Comparison of ENCODE assay signal across 8 cellular contexts in the genomic region with DNA sequence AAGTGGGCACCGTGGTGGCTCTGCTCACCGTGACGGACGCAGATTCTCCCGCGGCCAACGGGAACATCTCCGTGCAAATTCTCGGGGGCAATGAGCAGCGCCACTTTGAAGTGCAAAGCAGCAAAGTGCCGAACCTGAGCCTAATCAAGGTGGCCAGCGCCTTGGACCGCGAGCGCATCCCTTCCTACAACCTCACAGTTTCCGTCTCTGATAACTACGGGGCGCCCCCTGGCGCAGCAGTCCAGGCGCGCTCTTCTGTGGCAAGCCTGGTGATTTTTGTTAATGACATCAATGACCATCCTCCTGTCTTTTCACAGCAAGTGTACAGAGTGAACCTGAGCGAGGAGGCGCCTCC. TPM values are rescaled to one million over a fixed set of nuclear protein-coding genes. Genes with fewer than 3 reads are reported as not detected.
DNase-seq lines count a peak whose midpoint lies in the region; TF ChIP-seq lines count a peak whose summit lies in the region.

No MANE protein-coding gene starts in this region.

- H3K4me1 Mint-ChIP-seq in CD4-positive, alpha-beta memory T cell: peaks cover 9 to 41% (median 25%) of the 10 kb centered on the region in 4 donors

- DNase-seq in CD4-positive, alpha-beta memory T cell: no peak
- DNase-seq in NCI-H2227 treated with DMSO at 0.1 percent for 48 hours (lab: John Stamatoyannopoulos, UW) (peak; percentile 61), erythroblast (lab: John Stamatoyannopoulos, UW) (peak; percentile 11 to 14), NCI-H1694 treated with DMSO at 0.1 percent for 48 hours (lab: John Stamatoyannopoulos, UW) (no peak), mesenteric fat pad (ENCODE audit: low spot score) (no peak), cerebellar cortex (ENCODE audit: low spot score) (no peak), NCI-H2196 (lab: John Stamatoyannopoulos, UW; ENCODE audit: unreplicated experiment) (no peak)

- no peak overlapping the region for H3K27ac Mint-ChIP-seq in CD4-positive, alpha-beta memory T cell

- H3K27me3 Mint-ChIP-seq in CD4-positive, alpha-beta memory T cell: peaks cover 45 to 46% of the 10 kb centered on the region in 2 donors

- peak overlapping the region; percentile 90 for H3K9ac ChIP-seq in muscle layer of colon (ENCODE audit: low read length)

- CTCF ChIA-PET in CD4-positive, alpha-beta memory T cell (lab: Charles Lee; ENCODE audit: partially characterized antibody): no interaction called here

- no peaks in the 10 kb centered on the region for H3K9me3 ChIP-seq in CD4-positive, alpha-beta memory T cell (ENCODE audit: control insufficient read depth in 1 of 2, low read length in 2 of 2)
- H3K9me3 ChIP-seq in muscle layer of colon (ENCODE audit: low read length): no peaks in the 10 kb centered on the region

- peaks cover 4% of the 10 kb centered on the region for H3K27me3 ChIP-seq in CD4-positive, alpha-beta memory T cell (ENCODE audit: insufficient read depth, low read length)
- H3K27me3 ChIP-seq in muscle layer of colon (ENCODE audit: control insufficient read depth in 1 of 2, insufficient read depth in 2 of 2, low read length in 2 of 2): no peaks in the 10 kb centered on the region

- TF ChIP-seq POLR2A in erythroblast (IDR thresholded peaks at IDR 0.05; ENCODE audit: low read length): no peak

- H3K4me3 ChIP-seq in CD4-positive, alpha-beta memory T cell (ENCODE audit: low read length in 2 of 2): no peak overlapping the region
- H3K4me3 ChIP-seq in muscle layer of colon (ENCODE audit: low read depth in 1 of 2, low read length in 2 of 2): peak overlapping the region; percentile 96 to 97

- H3K4me3 Mint-ChIP-seq in CD4-positive, alpha-beta memory T cell: peak overlapping the region in 7 of 8 donors; percentile 9 to 68 (median 54)

- H3K9me3 Mint-ChIP-seq in CD4-positive, alpha-beta memory T cell: peaks cover 0 to 7% (median 0%) of the 10 kb centered on the region in 8 donors

- intact Hi-C loops in CD4-positive, alpha-beta memory T cell (cut with micrococcal nuclease): no loop called here

- POLR2A ChIA-PET in CD4-positive, alpha-beta memory T cell (lab: Charles Lee; ENCODE audit: partially characterized antibody): no interaction called here

- H3K4me1 ChIP-seq in CD4-positive, alpha-beta memory T cell (ENCODE audit: insufficient read depth, low read length): peaks cover 17% of the 10 kb centered on the region
- peaks cover 52% of the 10 kb centered on the region for H3K4me1 ChIP-seq in muscle layer of colon (ENCODE audit: insufficient read depth, low read length)

- H3K36me3 ChIP-seq in CD4-positive, alpha-beta memory T cell (ENCODE audit: insufficient read depth, low read length): no peaks in the 10 kb centered on the region
- peaks cover 7% of the 10 kb centered on the region for H3K36me3 ChIP-seq in muscle layer of colon (ENCODE audit: insufficient read depth, low read length)

- H3K27ac ChIP-seq in CD4-positive, alpha-beta memory T cell (ENCODE audit: low read depth, low read length): no peak overlapping the region
- no peak overlapping the region for H3K27ac ChIP-seq in muscle layer of colon (ENCODE audit: low read depth, low read length)

- peaks cover 0 to 2% of the 10 kb centered on the region in 2 donors for H3K36me3 Mint-ChIP-seq in CD4-positive, alpha-beta memory T cell

RNA-seq across cellular contexts. Expression of a gene that starts 2.7 kb away (rescaled TPM):
- total RNA-seq in CD4-positive, alpha-beta memory T cell: not detected
- polyA plus RNA-seq in CD4-positive, alpha-beta memory T cell: not detected
- 7.3 TPM for total RNA-seq in mesenteric fat pad

Comparison
In these comparisons a context has a peak if more than half of its experiments do, and no peak if none do; other contexts are left out.
1. DNase-seq: peak in NCI-H2227 treated with DMSO at 0.1 percent for 48 hours (single experiment) and erythroblast (2 of 2); none in CD4-positive, alpha-beta memory T cell (0 of 5), NCI-H1694 treated with DMSO at 0.1 percent for 48 hours (single experiment), mesenteric fat pad (single experiment), cerebellar cortex (single experiment) and NCI-H2196 (single experiment).
2. H3K4me3 ChIP-seq: peak in muscle layer of colon (2 of 2); none in CD4-positive, alpha-beta memory T cell (0 of 2).